ENCODE assay signal across 10 cellular contexts in the genomic region with DNA sequence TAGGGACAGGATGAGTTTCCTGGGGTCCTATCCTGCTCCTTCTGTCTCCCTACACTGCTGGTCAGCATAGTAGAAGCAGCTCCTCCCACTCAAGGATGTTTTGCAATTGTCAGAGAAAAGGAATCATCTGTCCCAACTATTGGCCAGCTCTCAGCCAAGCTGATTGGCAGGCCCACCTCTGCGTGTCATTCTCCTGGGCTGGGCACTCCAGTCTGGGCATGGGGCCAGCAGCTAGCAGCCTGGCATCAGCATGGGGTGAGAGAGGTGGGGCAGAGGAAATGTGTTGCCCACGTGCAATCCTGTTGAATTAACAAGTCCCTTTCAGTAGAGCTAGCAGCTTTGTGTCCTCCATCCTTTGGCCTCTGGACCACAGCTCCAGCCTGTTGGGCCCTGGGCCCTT. TPM values are rescaled to one million over a fixed set of nuclear protein-coding genes. Genes with fewer than 3 reads are reported as not detected.
DNase-seq lines count a peak whose midpoint lies in the region; ATAC-seq and TF ChIP-seq lines count a peak whose summit lies in the region.
"Had no signal": no experiment of that assay in that cellular context is flagged by ENCODE, and none has a peak within 500 bp of the region (broad histone marks: within the 10 kb centered on the region; RNA-seq: fewer than 3 reads in every experiment).

No MANE protein-coding gene starts in this region.

- H3K9me3 ChIP-seq in CD8-positive, alpha-beta memory T cell (ENCODE audit: low read length): no peaks in the 10 kb centered on the region

- DNase-seq in HS-27A (ENCODE audit: low read depth) (peak; percentile 15), NCI-H748 (lab: John Stamatoyannopoulos, UW; ENCODE audit: unreplicated experiment) (peak; percentile 86), foreskin keratinocyte (peak; percentile 68 to 86), DMS114 treated with DMSO at 0.1 percent for 48 hours (lab: John Stamatoyannopoulos, UW; ENCODE audit: unreplicated experiment) (no peak)
- DNase-seq in stimulated activated effector memory CD8-positive, alpha-beta T cell treated with anti-CD3 and anti-CD28 coated beads, Interleukin-12 subunit alpha, Interleukin-12 subunit beta, amount 100 ng/mL, for 72 hours (ENCODE audit: low spot score in 2 of 2): no peak
- no peak for DNase-seq in CD8-positive, alpha-beta memory T cell
- no peak for DNase-seq in activated CD8-positive, alpha-beta T cell treated with anti-CD3 and anti-CD28 coated beads, Interleukin-2, amount 10 ng/mL, durations not matched to agents 7 days and 5 days
- DNase-seq in stimulated activated CD4-positive, alpha-beta T cell treated with anti-CD3 and anti-CD28 coated beads, Interleukin-15, amount 100 ng/mL, for 24 hours: no peak
- DNase-seq: activated naive CD4-positive, alpha-beta T cell; NCI-H1048 had no signal

- H3K9me3 Mint-ChIP-seq in stimulated activated effector memory CD8-positive, alpha-beta T cell treated with anti-CD3 and anti-CD28 coated beads, Interleukin-12 subunit alpha, Interleukin-12 subunit beta, amount 100 ng/mL, for 72 hours: no peaks in the 10 kb centered on the region
- H3K9me3 Mint-ChIP-seq in CD8-positive, alpha-beta memory T cell: no peaks in the 10 kb centered on the region
- no peaks in the 10 kb centered on the region for H3K9me3 Mint-ChIP-seq in activated CD8-positive, alpha-beta T cell treated with anti-CD3 and anti-CD28 coated beads, Interleukin-2, amount 10 ng/mL, durations not matched to agents 7 days and 5 days (ENCODE audit: insufficient read depth)

- H3K36me3 ChIP-seq in CD8-positive, alpha-beta memory T cell (ENCODE audit: insufficient read depth, low read length): no peaks in the 10 kb centered on the region

- H3K4me3 Mint-ChIP-seq in stimulated activated effector memory CD8-positive, alpha-beta T cell treated with anti-CD3 and anti-CD28 coated beads, Interleukin-12 subunit alpha, Interleukin-12 subunit beta, amount 100 ng/mL, for 72 hours: no peak overlapping the region
- H3K4me3 Mint-ChIP-seq in CD8-positive, alpha-beta memory T cell: no peak overlapping the region
- H3K4me3 Mint-ChIP-seq in activated CD8-positive, alpha-beta T cell treated with anti-CD3 and anti-CD28 coated beads, Interleukin-2, amount 10 ng/mL, durations not matched to agents 7 days and 5 days: no peak overlapping the region

- H3K27me3 ChIP-seq in foreskin keratinocyte: no peaks in the 10 kb centered on the region
- H3K27me3 ChIP-seq in CD8-positive, alpha-beta memory T cell (ENCODE audit: insufficient read depth, low read length, poor library complexity, severe bottlenecking): no peaks in the 10 kb centered on the region

- H3K4me1 Mint-ChIP-seq in stimulated activated effector memory CD8-positive, alpha-beta T cell treated with anti-CD3 and anti-CD28 coated beads, Interleukin-12 subunit alpha, Interleukin-12 subunit beta, amount 100 ng/mL, for 72 hours: no peaks in the 10 kb centered on the region
- H3K4me1 Mint-ChIP-seq in CD8-positive, alpha-beta memory T cell: no peaks in the 10 kb centered on the region
- H3K4me1 Mint-ChIP-seq in activated CD8-positive, alpha-beta T cell treated with anti-CD3 and anti-CD28 coated beads, Interleukin-2, amount 10 ng/mL, durations not matched to agents 7 days and 5 days (ENCODE audit: low read depth): no peaks in the 10 kb centered on the region

- H3K27ac ChIP-seq in foreskin keratinocyte: no peak overlapping the region
- no peak overlapping the region for H3K27ac ChIP-seq in CD8-positive, alpha-beta memory T cell (ENCODE audit: low read depth, low read length)

- CTCF ChIA-PET in CD8-positive, alpha-beta memory T cell (lab: Charles Lee): no interaction called here
- CTCF ChIA-PET in activated CD8-positive, alpha-beta T cell treated with anti-CD3 and anti-CD28 coated beads, Interleukin-2, amount 10 ng/mL, durations not matched to agents 7 days and 5 days (lab: Charles Lee): no interaction called here

- H3K36me3 Mint-ChIP-seq in stimulated activated effector memory CD8-positive, alpha-beta T cell treated with anti-CD3 and anti-CD28 coated beads, Interleukin-12 subunit alpha, Interleukin-12 subunit beta, amount 100 ng/mL, for 72 hours: no peaks in the 10 kb centered on the region
- peaks cover 0 to 4% (median 0%) of the 10 kb centered on the region in 3 donors for H3K36me3 Mint-ChIP-seq in CD8-positive, alpha-beta memory T cell
- H3K36me3 Mint-ChIP-seq in activated CD8-positive, alpha-beta T cell treated with anti-CD3 and anti-CD28 coated beads, Interleukin-2, amount 10 ng/mL, durations not matched to agents 7 days and 5 days (ENCODE audit: low read depth): no peaks in the 10 kb centered on the region

- POLR2A ChIA-PET in CD8-positive, alpha-beta memory T cell (lab: Charles Lee): no interaction called here
- POLR2A ChIA-PET in activated CD8-positive, alpha-beta T cell treated with anti-CD3 and anti-CD28 coated beads, Interleukin-2, amount 10 ng/mL, durations not matched to agents 7 days and 5 days (lab: Charles Lee): no interaction called here

- H3K4me3 ChIP-seq in CD8-positive, alpha-beta memory T cell (ENCODE audit: low read length): no peak overlapping the region

- peaks cover 0 to 1% of the 10 kb centered on the region in 2 donors for H3K27me3 Mint-ChIP-seq in CD8-positive, alpha-beta memory T cell
- H3K27me3 Mint-ChIP-seq in activated CD8-positive, alpha-beta T cell treated with anti-CD3 and anti-CD28 coated beads, Interleukin-2, amount 10 ng/mL, durations not matched to agents 7 days and 5 days (ENCODE audit: low read depth): no peaks in the 10 kb centered on the region

- peak overlapping the region; percentile 24 for H3K27ac Mint-ChIP-seq in stimulated activated effector memory CD8-positive, alpha-beta T cell treated with anti-CD3 and anti-CD28 coated beads, Interleukin-12 subunit alpha, Interleukin-12 subunit beta, amount 100 ng/mL, for 72 hours
- H3K27ac Mint-ChIP-seq in CD8-positive, alpha-beta memory T cell: no peak overlapping the region
- no peak overlapping the region for H3K27ac Mint-ChIP-seq in activated CD8-positive, alpha-beta T cell treated with anti-CD3 and anti-CD28 coated beads, Interleukin-2, amount 10 ng/mL, durations not matched to agents 7 days and 5 days

- ATAC-seq in foreskin keratinocyte: peak; percentile 82
- no peak for ATAC-seq in stimulated activated effector memory CD8-positive, alpha-beta T cell treated with anti-CD3 and anti-CD28 coated beads, Interleukin-12 subunit alpha, Interleukin-12 subunit beta, amount 100 ng/mL, for 72 hours
- ATAC-seq in activated CD8-positive, alpha-beta T cell treated with anti-CD3 and anti-CD28 coated beads, Interleukin-2, amount 10 ng/mL, durations not matched to agents 7 days and 5 days: no peak

- TF ChIP-seq CTCF in foreskin keratinocyte (conservative IDR thresholded peaks at IDR 0.05): no peak

- peaks cover 11% of the 10 kb centered on the region for H3K4me1 ChIP-seq in foreskin keratinocyte
- H3K4me1 ChIP-seq in CD8-positive, alpha-beta memory T cell (ENCODE audit: insufficient read depth, low read length): no peaks in the 10 kb centered on the region

RNA-seq across cellular contexts. Expression of gene ANKK1, which starts 14.1 kb away (rescaled TPM):
- total RNA-seq in foreskin keratinocyte: 1.4 and 1.6 TPM in 2 replicates
- polyA plus RNA-seq in foreskin keratinocyte: 0.96 and 1.3 TPM in 2 replicates
- under 1 TPM; 0.42 to 0.57 TPM for total RNA-seq in CD8-positive, alpha-beta memory T cell
- 0.08 TPM for polyA plus RNA-seq in CD8-positive, alpha-beta memory T cell
- not detected for total RNA-seq in activated CD8-positive, alpha-beta T cell treated with anti-CD3 and anti-CD28 coated beads, Interleukin-2, amount 10 ng/mL, durations not matched to agents 7 days and 5 days

Comparison
In these comparisons a context has a peak if more than half of its experiments do, and no peak if none do; other contexts are left out.
1. DNase-seq: peak in HS-27A (single experiment), NCI-H748 (single experiment) and foreskin keratinocyte (2 of 2); none in stimulated activated effector memory CD8-positive, alpha-beta T cell treated with anti-CD3 and anti-CD28 coated beads, Interleukin-12 subunit alpha, Interleukin-12 subunit beta, amount 100 ng/mL, for 72 hours (0 of 2), CD8-positive, alpha-beta memory T cell (0 of 5), activated CD8-positive, alpha-beta T cell treated with anti-CD3 and anti-CD28 coated beads, Interleukin-2, amount 10 ng/mL, durations not matched to agents 7 days and 5 days (single experiment), stimulated activated CD4-positive, alpha-beta T cell treated with anti-CD3 and anti-CD28 coated beads, Interleukin-15, amount 100 ng/mL, for 24 hours (single experiment) and DMS114 treated with DMSO at 0.1 percent for 48 hours (single experiment).